Comparison of ENCODE assay signal across 23 cellular contexts in genomic region chr2:111537078-111537620, GRCh38.
"Had no signal": no experiment of that assay in that cellular context is flagged by ENCODE, and none has a peak within 500 bp of the region (broad histone marks: within the 10 kb centered on the region; RNA-seq: fewer than 3 reads in every experiment).

No MANE protein-coding gene starts in this region.

- H3K4me3 ChIP-seq: gastroesophageal sphincter, neural progenitor cell, right atrium auricular region, smooth muscle cell, thoracic aorta, uterus had no signal

- H3K27ac Mint-ChIP-seq: activated CD4-positive, alpha-beta T cell treated with anti-CD3 and anti-CD28 coated beads, Interleukin-2, amount 10 ng/mL, durations not matched to agents 24 days and 14 days; activated naive CD4-positive, alpha-beta T cell treated with anti-CD3 and anti-CD28 coated beads for 36 hours; memory B cell; neural progenitor cell; type B pancreatic cell had no signal

- H3K27me3 ChIP-seq: gastroesophageal sphincter, neural progenitor cell, right atrium auricular region, uterus had no signal

- H3K36me3 Mint-ChIP-seq: immature natural killer cell; naive thymus-derived CD8-positive, alpha-beta T cell; type B pancreatic cell had no signal

- H3K27ac ChIP-seq: gastroesophageal sphincter, neural progenitor cell, right atrium auricular region, thoracic aorta, uterus, WERI-Rb-1 had no signal

- H3K27me3 Mint-ChIP-seq: activated CD4-positive, alpha-beta T cell treated with anti-CD3 and anti-CD28 coated beads, Interleukin-2, amount 10 ng/mL, durations not matched to agents 24 days and 14 days; naive thymus-derived CD8-positive, alpha-beta T cell; type B pancreatic cell had no signal

- H3K36me3 ChIP-seq: gastroesophageal sphincter, neural progenitor cell, right atrium auricular region, thoracic aorta, uterus, WERI-Rb-1 had no signal

- ATAC-seq: gastroesophageal sphincter; naive thymus-derived CD8-positive, alpha-beta T cell had no signal

- DNase-seq: activated CD4-positive, alpha-beta T cell treated with anti-CD3 and anti-CD28 coated beads, Interleukin-2, amount 10 ng/mL, durations not matched to agents 24 days and 14 days; activated CD4-positive, CD25-positive, alpha-beta regulatory T cell treated with anti-CD3 and anti-CD28 coated beads, Interleukin-2, amount 50 U/mL, for 72 hours; activated effector memory CD4-positive, alpha-beta T cell treated with anti-CD3 and anti-CD28 coated beads, Interleukin-2, amount 50 U/mL, for 16 hours; activated naive CD4-positive, alpha-beta T cell treated with anti-CD3 and anti-CD28 coated beads for 36 hours; activated T-cell treated with anti-CD3 and anti-CD28 coated beads, Interleukin-2, amount 50 U/mL, for 1 hour; cortex of kidney; hypothalamus; kidney; naive thymus-derived CD8-positive, alpha-beta T cell; stimulated activated CD4-positive, alpha-beta T cell treated with anti-CD3 and anti-CD28 coated beads, Interleukin-1b, Interleukin-23, amount 100 ng/mL, for 48 hours; stimulated activated naive CD4-positive, alpha-beta T cell treated with Interleukin-2 at 50 U/mL for 16 hours; T-helper 9 cell; uterus; WERI-Rb-1 had no signal

- H3K4me1 ChIP-seq: uterus had no signal

- H3K9me3 ChIP-seq: gastroesophageal sphincter, right atrium auricular region, thoracic aorta, uterus had no signal

- H3K9me3 Mint-ChIP-seq: activated naive CD4-positive, alpha-beta T cell treated with anti-CD3 and anti-CD28 coated beads for 36 hours; immature natural killer cell; memory B cell; naive thymus-derived CD8-positive, alpha-beta T cell had no signal

- H3K4me3 Mint-ChIP-seq: activated CD4-positive, alpha-beta T cell treated with anti-CD3 and anti-CD28 coated beads, Interleukin-2, amount 10 ng/mL, durations not matched to agents 24 days and 14 days; activated naive CD4-positive, alpha-beta T cell treated with anti-CD3 and anti-CD28 coated beads for 36 hours; activated T-helper 1 cell treated with anti-CD3 and anti-CD28 coated beads, Interleukin-12 subunit alpha, Interleukin-12 subunit beta, Interleukin-2, Interleukin-4 antibody, amounts not matched to agents 30 ng/mL and 10 ng/mL and 1 ng/mL, durations not matched to agents 14 hours and 24 hours and 36 hours; immature natural killer cell; memory B cell; naive thymus-derived CD8-positive, alpha-beta T cell; neural progenitor cell; type B pancreatic cell had no signal
